ENCODE assay signal across 9 cellular contexts in the genomic region with DNA sequence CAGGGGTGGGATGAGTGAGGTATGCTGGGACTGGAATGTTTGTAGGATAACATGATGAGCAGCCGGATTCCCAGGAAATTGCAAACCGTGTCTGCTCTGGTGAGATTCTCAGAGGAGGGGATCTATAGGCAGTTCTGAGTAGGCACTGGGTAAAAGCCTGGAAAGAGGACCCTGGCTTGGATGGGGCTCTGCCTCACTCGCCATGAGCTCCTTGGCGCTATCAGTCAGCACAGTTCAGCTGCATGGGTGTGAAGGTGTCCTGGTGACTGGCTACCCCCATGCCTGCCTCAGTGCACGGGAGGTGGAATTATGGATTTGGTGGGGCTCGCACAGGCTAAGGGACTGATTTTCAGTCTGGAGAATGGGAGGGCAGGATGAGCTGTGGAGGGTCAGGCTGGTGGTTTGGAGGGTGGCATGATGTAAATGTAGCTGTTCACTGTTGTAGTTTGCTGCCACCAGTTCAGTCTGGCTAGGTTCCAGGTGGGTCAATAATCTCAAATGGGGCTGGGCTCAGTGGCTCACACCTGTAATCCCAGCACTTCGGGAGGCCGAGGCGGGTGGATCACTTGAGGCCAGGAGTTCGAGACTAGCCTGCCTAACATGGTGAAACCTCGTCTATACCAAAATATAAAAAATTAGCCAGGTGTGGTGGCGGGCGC. TPM values are rescaled to one million over a fixed set of nuclear protein-coding genes. Genes with fewer than 3 reads are reported as not detected.
DNase-seq lines count a peak whose midpoint lies in the region; ATAC-seq, FAIRE-seq and TF ChIP-seq lines count a peak whose summit lies in the region.
"Had no signal": no experiment of that assay in that cellular context is flagged by ENCODE, and none has a peak within 500 bp of the region (broad histone marks: within the 10 kb centered on the region; RNA-seq: fewer than 3 reads in every experiment).

No MANE protein-coding gene starts in this region.

- TF ChIP-seq CTCF in right atrium auricular region (IDR thresholded peaks at IDR 0.05): no peak
- no peak for TF ChIP-seq CTCF in HepG2 (CRISPR knock-in tag; IDR thresholded peaks at IDR 0.05)
- TF ChIP-seq CTCF in vagina (IDR thresholded peaks at IDR 0.05): peak in 1 of 3 experiments; percentile 13

- H3K4me1 ChIP-seq in right atrium auricular region: peaks cover 0 to 6% of the 10 kb centered on the region in 2 donors
- H3K4me1 ChIP-seq in HepG2 (ENCODE audit: insufficient read depth, low read length): 0 out of 2 replicates have a peak, but pooled peaks cover 10% of the 10 kb centered on the region
- H3K4me1 ChIP-seq in vagina: no peaks in the 10 kb centered on the region

- H3K9me3 ChIP-seq in right atrium auricular region: no peaks in the 10 kb centered on the region
- no peaks in the 10 kb centered on the region for H3K9me3 ChIP-seq in SK-N-MC (ENCODE audit: low read depth, low read length)
- no peaks in the 10 kb centered on the region for H3K9me3 ChIP-seq in HepG2 (ENCODE audit: low read length)
- H3K9me3 ChIP-seq in vagina: no peaks in the 10 kb centered on the region

- no peaks in the 10 kb centered on the region for H4K20me1 ChIP-seq in HepG2 (ENCODE audit: insufficient read depth, low read length)

- no peak for TF ChIP-seq RAD21 in HepG2 (CRISPR knock-in tag; IDR thresholded peaks at IDR 0.05)

- POLR2A ChIA-PET in HepG2 (lab: Yijun Ruan, JAX): no interaction called here

- DNase-seq in left cardiac atrium: no peak
- DNase-seq in right atrium auricular region (ENCODE audit: low spot score): no peak
- no peak for DNase-seq in SK-N-MC (ENCODE audit: low read depth, low spot score)
- DNase-seq in HepG2 (ENCODE audit: low spot score): no peak
- DNase-seq in vagina (ENCODE audit: extremely low spot score in 2 of 2): no peak
- no peak for DNase-seq in head of caudate nucleus
- no peak for DNase-seq in NCI-H1105 treated with DMSO at 0.1 percent for 48 hours (lab: John Stamatoyannopoulos, UW)

- no peaks in the 10 kb centered on the region for H3K27me3 ChIP-seq in right atrium auricular region
- H3K27me3 ChIP-seq in HepG2 (ENCODE audit: control insufficient read depth in 1 of 2, insufficient read depth in 2 of 2, low read length in 2 of 2): no peaks in the 10 kb centered on the region
- H3K27me3 ChIP-seq in vagina: no peaks in the 10 kb centered on the region
- H3K27me3 ChIP-seq: brain microvascular endothelial cell had no signal

- ATAC-seq in left cardiac atrium (peak; percentile 9 to 23), HepG2 (peak; percentile 76), HG03045 (IDR thresholded peaks at IDR 0.05; ENCODE audit: unreplicated experiment) (no peak)

- intact Hi-C loops in left cardiac atrium (cut with DNase I): loop anchor here in 1 of 2 donors (1.0 kb wide), 1 partner anchor 92 kb away; no protein-coding TSS in a partner anchor
- intact Hi-C loops in HepG2 (cut with micrococcal nuclease; ENCODE audit: unreplicated experiment): loop anchor here (1.0 to 5.0 kb wide), 3 partner anchors 28 to 91 kb away; no protein-coding TSS in a partner anchor
- intact Hi-C loops in vagina (cut with DNase I): no loop called here
- intact Hi-C loops in head of caudate nucleus (cut with DNase I): no loop called here

- peak overlapping the region; percentile 87 for H2AFZ ChIP-seq in HepG2 (ENCODE audit: low read length)

- no peak overlapping the region for H3K9ac ChIP-seq in SK-N-MC (ENCODE audit: insufficient read length)
- peak overlapping the region; percentile 49 for H3K9ac ChIP-seq in HepG2 (ENCODE audit: insufficient read depth, low read depth, low read length)

- no peak for TF ChIP-seq EP300 in HepG2 (IDR thresholded peaks at IDR 0.05; ENCODE audit: low read depth in 2 of 2, low read length in 2 of 2)
- no peak for TF ChIP-seq EP300 in HepG2 (CRISPR knock-in tag; IDR thresholded peaks at IDR 0.05; ENCODE audit: borderline replicate concordance)

- no peak overlapping the region for H3K4me3 ChIP-seq in right atrium auricular region
- H3K4me3 ChIP-seq in SK-N-MC: peak overlapping the region; percentile 29; the same call in 1 of the 2 replicates
- peak overlapping the region; percentile 37 to 66 (median 41); a peak in 5 of 6 replicates for H3K4me3 ChIP-seq in HepG2 (replicated peaks in 1 of 3; ENCODE audit: insufficient read depth in 1 of 3, low read depth in 2 of 3, low read length in 3 of 3)
- H3K4me3 ChIP-seq in vagina: no peak overlapping the region

- H3K27ac ChIP-seq in right atrium auricular region (no peak overlapping the region), SK-N-MC (no peak overlapping the region), HepG2 (ENCODE audit: extremely low read length, insufficient read depth, low read length) (no peak overlapping the region), vagina (peak overlapping the region; percentile 56)
- H3K27ac ChIP-seq: brain microvascular endothelial cell had no signal

- peak overlapping the region; percentile 99 for H3K4me2 ChIP-seq in HepG2 (ENCODE audit: low read depth, low read length)

- no peak for FAIRE-seq in HepG2 (lab: Jason Lieb, UNC)

- no peaks in the 10 kb centered on the region for H3K79me2 ChIP-seq in HepG2 (ENCODE audit: insufficient read depth, low read length)

- in situ Hi-C loops in HepG2 (cut with HindIII; ENCODE audit: extremely low pct_ligation_motif_present, low pct_unique_long_range_greater_than_20kb): no loop called here

- no TSS peak for BruUV-seq in HepG2 (replicated peaks; lab: Mats Ljungman, UMichigan)

- no peaks in the 10 kb centered on the region for H3K36me3 ChIP-seq in right atrium auricular region
- H3K36me3 ChIP-seq in SK-N-MC (ENCODE audit: insufficient read depth, low read length): no peaks in the 10 kb centered on the region
- H3K36me3 ChIP-seq in HepG2 (replicated peaks in 1 of 2; ENCODE audit: control insufficient read depth in 1 of 2, insufficient read depth in 2 of 2, low read length in 2 of 2): no peaks in the 10 kb centered on the region
- no peaks in the 10 kb centered on the region for H3K36me3 ChIP-seq in vagina
- H3K36me3 ChIP-seq: brain microvascular endothelial cell had no signal

- no peak for TF ChIP-seq POLR2A in HepG2 (IDR thresholded peaks at IDR 0.05; ENCODE audit: insufficient read depth in 1 of 2, low read depth in 2 of 2, low read length in 2 of 2)
- TF ChIP-seq POLR2A in vagina (IDR thresholded peaks at IDR 0.05): no peak

- 43% methylated on average over 7 of the region's 13 CpGs for WGBS in HepG2 (ENCODE audit: low lambda C conversion rate)

- CTCF ChIA-PET in HepG2 (lab: Yijun Ruan, JAX; ENCODE audit: low intra/inter-chr PET ratio, low total read pairs): interaction anchor here (0.8 to 1.6 kb wide), 5 partner anchors 28 to 300 kb away, joined by 3 to 13 read pairs (median 3); no protein-coding TSS in a partner anchor

RNA-seq across cellular contexts. Expression of a gene that starts 9.2 kb away (rescaled TPM):
- 1 to 10 TPM; 5.1 to 5.4 TPM for total RNA-seq in left cardiac atrium
- total RNA-seq in right atrium auricular region: 1 to 10 TPM; 6.0 to 6.7 TPM
- total RNA-seq in HepG2 (2016; rRNA removed; fragmentation: Illumina TruSeq; extraction: Trizol): 12.7 and 14.2 TPM in 2 replicates
- 3.0 and 3.1 TPM in 2 replicates for total RNA-seq in HepG2 (2016; cell fraction: cytosol; rRNA removed; fragmentation: Illumina TruSeq; extraction: Trizol; ENCODE audit: low read depth)
- 13.5 and 18.6 TPM in 2 replicates for total RNA-seq in HepG2 (2016; cell fraction: insoluble cytoplasmic fraction; rRNA removed; fragmentation: Illumina TruSeq; extraction: Trizol)
- 9.4 and 10.1 TPM in 2 replicates for total RNA-seq in HepG2 (2016; cell fraction: membrane; rRNA removed; fragmentation: Illumina TruSeq; extraction: Trizol)
- total RNA-seq in HepG2 (2016; cell fraction: nucleus; rRNA removed; fragmentation: Illumina TruSeq; extraction: Trizol): 8.8 and 9.3 TPM in 2 replicates
- 4.2 and 4.5 TPM in 2 replicates for polyA plus RNA-seq in HepG2 (2011; rRNA removed)
- 2.2 and 4.3 TPM in 2 replicates for polyA plus RNA-seq in HepG2 (2011; cell fraction: cytosol; rRNA removed)
- polyA plus RNA-seq in HepG2 (2011; cell fraction: nucleus; rRNA removed): 2.8 and 3.3 TPM in 2 replicates
- polyA plus RNA-seq in HepG2 (2012): 6.0 and 6.4 TPM in 2 replicates
- 1.1 and 1.4 TPM in 2 replicates for polyA plus RNA-seq in HepG2 (2016; cell fraction: cytosol; fragmentation: Illumina TruSeq; extraction: Trizol; ENCODE audit: low read depth)
- 7.3 and 8.2 TPM in 2 replicates for polyA plus RNA-seq in HepG2 (2016; cell fraction: insoluble cytoplasmic fraction; fragmentation: Illumina TruSeq; extraction: Trizol; ENCODE audit: low read depth)
- polyA plus RNA-seq in HepG2 (2016; cell fraction: membrane; fragmentation: Illumina TruSeq; extraction: Trizol; ENCODE audit: low read depth): 3.4 TPM in 2 replicates
- polyA plus RNA-seq in HepG2 (2016; cell fraction: nucleus; fragmentation: Illumina TruSeq; extraction: Trizol; ENCODE audit: insufficient read depth, low read depth): 6.6 and 8.4 TPM in 2 replicates
- polyA minus RNA-seq in HepG2 (2011; rRNA and poly(A)+ RNA removed; ENCODE audit: low replicate concordance): 4.3 and 4.4 TPM in 2 replicates
- polyA minus RNA-seq in HepG2 (2011; cell fraction: cytosol; rRNA and poly(A)+ RNA removed): 6.4 and 8.8 TPM in 2 replicates
- polyA minus RNA-seq in HepG2 (2011; cell fraction: nucleus; rRNA and poly(A)+ RNA removed): 10.3 TPM in 2 replicates
- 7.1 TPM for total RNA-seq in vagina

RNA-seq across cellular contexts. Expression of a gene that starts 10.7 kb away (rescaled TPM):
- total RNA-seq in left cardiac atrium: 1 to 10 TPM; 4.5 to 5.4 TPM
- total RNA-seq in right atrium auricular region: 1 to 10 TPM; 3.2 to 3.6 TPM
- total RNA-seq in HepG2 (2016; rRNA removed; fragmentation: Illumina TruSeq; extraction: Trizol): 0.94 and 1.3 TPM in 2 replicates
- 0.26 and 0.30 TPM in 2 replicates for total RNA-seq in HepG2 (2016; cell fraction: cytosol; rRNA removed; fragmentation: Illumina TruSeq; extraction: Trizol; ENCODE audit: low read depth)
- 0.77 and 1.9 TPM in 2 replicates for total RNA-seq in HepG2 (2016; cell fraction: insoluble cytoplasmic fraction; rRNA removed; fragmentation: Illumina TruSeq; extraction: Trizol)
- 0.52 and 0.71 TPM in 2 replicates for total RNA-seq in HepG2 (2016; cell fraction: membrane; rRNA removed; fragmentation: Illumina TruSeq; extraction: Trizol)
- 1.2 and 1.8 TPM in 2 replicates for total RNA-seq in HepG2 (2016; cell fraction: nucleus; rRNA removed; fragmentation: Illumina TruSeq; extraction: Trizol)
- 5.1 and 6.7 TPM in 2 replicates for polyA plus RNA-seq in HepG2 (2011; rRNA removed)
- 4.6 and 8.5 TPM in 2 replicates for polyA plus RNA-seq in HepG2 (2011; cell fraction: cytosol; rRNA removed)
- polyA plus RNA-seq in HepG2 (2011; cell fraction: nucleus; rRNA removed): 2.8 and 3.6 TPM in 2 replicates
- polyA plus RNA-seq in HepG2 (2012): 0.67 and 1.0 TPM in 2 replicates
- polyA plus RNA-seq in HepG2 (2016; cell fraction: cytosol; fragmentation: Illumina TruSeq; extraction: Trizol; ENCODE audit: low read depth): 0.28 and 0.40 TPM in 2 replicates
- polyA plus RNA-seq in HepG2 (2016; cell fraction: insoluble cytoplasmic fraction; fragmentation: Illumina TruSeq; extraction: Trizol; ENCODE audit: low read depth): 0.80 and 0.88 TPM in 2 replicates
- polyA plus RNA-seq in HepG2 (2016; cell fraction: membrane; fragmentation: Illumina TruSeq; extraction: Trizol; ENCODE audit: low read depth): 0.98 and 1.1 TPM in 2 replicates
- 2.2 and 5.0 TPM in 2 replicates for polyA plus RNA-seq in HepG2 (2016; cell fraction: nucleus; fragmentation: Illumina TruSeq; extraction: Trizol; ENCODE audit: insufficient read depth, low read depth)
- 6.2 TPM in 1 of 2 replicates, not detected in the other for polyA minus RNA-seq in HepG2 (2011; rRNA and poly(A)+ RNA removed; ENCODE audit: low replicate concordance)
- polyA minus RNA-seq in HepG2 (2011; cell fraction: cytosol; rRNA and poly(A)+ RNA removed): 2.7 and 3.1 TPM in 2 replicates
- polyA minus RNA-seq in HepG2 (2011; cell fraction: nucleus; rRNA and poly(A)+ RNA removed): 0.37 and 0.90 TPM in 2 replicates
- 6.1 TPM for total RNA-seq in vagina

RNA-seq across cellular contexts. Expression of a gene that starts 29.1 kb away (rescaled TPM):
- total RNA-seq in left cardiac atrium (10 to 100 TPM; 36.8 to 37.2 TPM), right atrium auricular region (10 to 100 TPM; 17.1 to 32.5 TPM), HepG2 (2016; rRNA removed; fragmentation: Illumina TruSeq; extraction: Trizol) (43.2 and 47.2 TPM in 2 replicates), vagina (28.0 TPM)
- total RNA-seq in HepG2 (2016; cell fraction: cytosol; rRNA removed; fragmentation: Illumina TruSeq; extraction: Trizol; ENCODE audit: low read depth): 22.1 and 24.0 TPM in 2 replicates
- 43.9 and 45.2 TPM in 2 replicates for total RNA-seq in HepG2 (2016; cell fraction: insoluble cytoplasmic fraction; rRNA removed; fragmentation: Illumina TruSeq; extraction: Trizol)
- 43.6 and 46.0 TPM in 2 replicates for total RNA-seq in HepG2 (2016; cell fraction: membrane; rRNA removed; fragmentation: Illumina TruSeq; extraction: Trizol)
- total RNA-seq in HepG2 (2016; cell fraction: nucleus; rRNA removed; fragmentation: Illumina TruSeq; extraction: Trizol): 13.8 and 15.5 TPM in 2 replicates
- 14.5 TPM in 2 replicates for polyA plus RNA-seq in HepG2 (2011; rRNA removed)
- polyA plus RNA-seq in HepG2 (2011; cell fraction: cytosol; rRNA removed): 18.3 and 25.5 TPM in 2 replicates
- 37.4 and 37.6 TPM in 2 replicates for polyA plus RNA-seq in HepG2 (2011; cell fraction: nucleus; rRNA removed)
- 24.5 and 41.2 TPM in 2 replicates for polyA plus RNA-seq in HepG2 (2012)
- polyA plus RNA-seq in HepG2 (2016; cell fraction: cytosol; fragmentation: Illumina TruSeq; extraction: Trizol; ENCODE audit: low read depth): 29.9 and 33.8 TPM in 2 replicates
- 75.7 and 79.7 TPM in 2 replicates for polyA plus RNA-seq in HepG2 (2016; cell fraction: insoluble cytoplasmic fraction; fragmentation: Illumina TruSeq; extraction: Trizol; ENCODE audit: low read depth)
- polyA plus RNA-seq in HepG2 (2016; cell fraction: membrane; fragmentation: Illumina TruSeq; extraction: Trizol; ENCODE audit: low read depth): 64.0 and 65.9 TPM in 2 replicates
- polyA plus RNA-seq in HepG2 (2016; cell fraction: nucleus; fragmentation: Illumina TruSeq; extraction: Trizol; ENCODE audit: insufficient read depth, low read depth): 40.0 and 46.3 TPM in 2 replicates
- polyA minus RNA-seq in HepG2 (2011; rRNA and poly(A)+ RNA removed; ENCODE audit: low replicate concordance): 15.4 and 55.8 TPM in 2 replicates
- 7.6 and 7.7 TPM in 2 replicates for polyA minus RNA-seq in HepG2 (2011; cell fraction: cytosol; rRNA and poly(A)+ RNA removed)
- 9.4 and 10.4 TPM in 2 replicates for polyA minus RNA-seq in HepG2 (2011; cell fraction: nucleus; rRNA and poly(A)+ RNA removed)

RNA-seq across cellular contexts. Expression of a gene that starts 49.5 kb away (rescaled TPM):
- 100 to 1,000 TPM; 159 to 208 TPM for total RNA-seq in left cardiac atrium
- 100 to 1,000 TPM in 1 of 2 donors, 10 to 100 TPM in 1; 93.3 to 592 TPM for total RNA-seq in right atrium auricular region
- 0.55 and 1.1 TPM in 2 replicates for total RNA-seq in HepG2 (2016; rRNA removed; fragmentation: Illumina TruSeq; extraction: Trizol)
- 1.2 and 1.6 TPM in 2 replicates for total RNA-seq in HepG2 (2016; cell fraction: cytosol; rRNA removed; fragmentation: Illumina TruSeq; extraction: Trizol; ENCODE audit: low read depth)
- 0.58 and 0.74 TPM in 2 replicates for total RNA-seq in HepG2 (2016; cell fraction: insoluble cytoplasmic fraction; rRNA removed; fragmentation: Illumina TruSeq; extraction: Trizol)
- 0.99 and 1.0 TPM in 2 replicates for total RNA-seq in HepG2 (2016; cell fraction: membrane; rRNA removed; fragmentation: Illumina TruSeq; extraction: Trizol)
- total RNA-seq in HepG2 (2016; cell fraction: nucleus; rRNA removed; fragmentation: Illumina TruSeq; extraction: Trizol): 0.43 TPM in 1 of 2 replicates, not detected in the other
- polyA plus RNA-seq in HepG2 (2011; rRNA removed): 0.39 and 0.70 TPM in 2 replicates
- polyA plus RNA-seq in HepG2 (2011; cell fraction: cytosol; rRNA removed): 0.28 and 0.50 TPM in 2 replicates
- polyA plus RNA-seq in HepG2 (2011; cell fraction: nucleus; rRNA removed): 0.33 and 0.40 TPM in 2 replicates
- polyA plus RNA-seq in HepG2 (2012): 0.40 and 0.45 TPM in 2 replicates
- 1.5 TPM in 2 replicates for polyA plus RNA-seq in HepG2 (2016; cell fraction: cytosol; fragmentation: Illumina TruSeq; extraction: Trizol; ENCODE audit: low read depth)
- 1.2 TPM in 2 replicates for polyA plus RNA-seq in HepG2 (2016; cell fraction: insoluble cytoplasmic fraction; fragmentation: Illumina TruSeq; extraction: Trizol; ENCODE audit: low read depth)
- polyA plus RNA-seq in HepG2 (2016; cell fraction: membrane; fragmentation: Illumina TruSeq; extraction: Trizol; ENCODE audit: low read depth): 1.2 and 1.4 TPM in 2 replicates
- 0.37 and 0.87 TPM in 2 replicates for polyA plus RNA-seq in HepG2 (2016; cell fraction: nucleus; fragmentation: Illumina TruSeq; extraction: Trizol; ENCODE audit: insufficient read depth, low read depth)
- 1.6 TPM in 1 of 2 replicates, not detected in the other for polyA minus RNA-seq in HepG2 (2011; rRNA and poly(A)+ RNA removed; ENCODE audit: low replicate concordance)
- polyA minus RNA-seq in HepG2 (2011; cell fraction: cytosol; rRNA and poly(A)+ RNA removed): not detected in 2 replicates
- not detected in 2 replicates for polyA minus RNA-seq in HepG2 (2011; cell fraction: nucleus; rRNA and poly(A)+ RNA removed)
- 276 TPM for total RNA-seq in vagina

RNA-seq across cellular contexts. Expression of a gene that starts 59.2 kb away (rescaled TPM):
- total RNA-seq in left cardiac atrium (100 to 1,000 TPM in 1 of 2 donors, 10 to 100 TPM in 1; 99.4 to 105 TPM), right atrium auricular region (100 to 1,000 TPM in 1 of 2 donors, 10 to 100 TPM in 1; 83.6 to 126 TPM), HepG2 (2016; rRNA removed; fragmentation: Illumina TruSeq; extraction: Trizol) (32.2 and 36.4 TPM in 2 replicates), vagina (49.6 TPM)
- total RNA-seq in HepG2 (2016; cell fraction: cytosol; rRNA removed; fragmentation: Illumina TruSeq; extraction: Trizol; ENCODE audit: low read depth): 34.9 and 42.8 TPM in 2 replicates
- total RNA-seq in HepG2 (2016; cell fraction: insoluble cytoplasmic fraction; rRNA removed; fragmentation: Illumina TruSeq; extraction: Trizol): 29.2 and 39.1 TPM in 2 replicates
- total RNA-seq in HepG2 (2016; cell fraction: membrane; rRNA removed; fragmentation: Illumina TruSeq; extraction: Trizol): 47.6 and 47.9 TPM in 2 replicates
- total RNA-seq in HepG2 (2016; cell fraction: nucleus; rRNA removed; fragmentation: Illumina TruSeq; extraction: Trizol): 18.6 and 23.5 TPM in 2 replicates
- polyA plus RNA-seq in HepG2 (2011; rRNA removed): 55.4 and 62.3 TPM in 2 replicates
- polyA plus RNA-seq in HepG2 (2011; cell fraction: cytosol; rRNA removed): 50.1 and 76.7 TPM in 2 replicates
- 54.8 and 72.2 TPM in 2 replicates for polyA plus RNA-seq in HepG2 (2011; cell fraction: nucleus; rRNA removed)
- polyA plus RNA-seq in HepG2 (2012): 23.3 and 36.3 TPM in 2 replicates
- 31.3 and 34.7 TPM in 2 replicates for polyA plus RNA-seq in HepG2 (2016; cell fraction: cytosol; fragmentation: Illumina TruSeq; extraction: Trizol; ENCODE audit: low read depth)
- polyA plus RNA-seq in HepG2 (2016; cell fraction: insoluble cytoplasmic fraction; fragmentation: Illumina TruSeq; extraction: Trizol; ENCODE audit: low read depth): 32.2 and 38.2 TPM in 2 replicates
- polyA plus RNA-seq in HepG2 (2016; cell fraction: membrane; fragmentation: Illumina TruSeq; extraction: Trizol; ENCODE audit: low read depth): 46.4 and 49.9 TPM in 2 replicates
- 50.2 and 54.3 TPM in 2 replicates for polyA plus RNA-seq in HepG2 (2016; cell fraction: nucleus; fragmentation: Illumina TruSeq; extraction: Trizol; ENCODE audit: insufficient read depth, low read depth)
- polyA minus RNA-seq in HepG2 (2011; rRNA and poly(A)+ RNA removed; ENCODE audit: low replicate concordance): 105 and 125 TPM in 2 replicates
- polyA minus RNA-seq in HepG2 (2011; cell fraction: cytosol; rRNA and poly(A)+ RNA removed): 32.7 and 34.2 TPM in 2 replicates
- 9.3 and 10.2 TPM in 2 replicates for polyA minus RNA-seq in HepG2 (2011; cell fraction: nucleus; rRNA and poly(A)+ RNA removed)

Comparison
In these comparisons a context has a peak if more than half of its experiments do, and no peak if none do; other contexts are left out.
1. H3K4me3 ChIP-seq: peak in SK-N-MC (single experiment) and HepG2 (3 of 3); none in right atrium auricular region (0 of 2) and vagina (0 of 2).